ENCODE assay signal across 8 cellular contexts in genomic region chr20:38221041-38221589, GRCh38. TPM values are rescaled to one million over a fixed set of nuclear protein-coding genes. Genes with fewer than 3 reads are reported as not detected.
DNase-seq lines count a peak whose midpoint lies in the region; ATAC-seq lines count a peak whose summit lies in the region.

No MANE protein-coding gene starts in this region.

- H3K9ac ChIP-seq in GM23248: no peak overlapping the region

- H3K4me2 ChIP-seq in GM23248 (ENCODE audit: unreplicated experiment): peak overlapping the region; percentile 59

- peaks cover 12% of the 10 kb centered on the region for H3F3A ChIP-seq in GM23248 (ENCODE audit: insufficient read depth)

- no peak overlapping the region for H3K27ac ChIP-seq in GM23248

- in situ Hi-C loops in GM23248 (cut with MboI): loop anchor here (5.0 kb wide), 1 partner anchor 149 kb away; no protein-coding TSS in a partner anchor

- H2AFZ ChIP-seq in GM23248: no peak overlapping the region

- no peaks in the 10 kb centered on the region for H4K20me1 ChIP-seq in GM23248 (ENCODE audit: insufficient read depth)

- ATAC-seq in GM21381 (IDR thresholded peaks at IDR 0.05; ENCODE audit: unreplicated experiment): no peak

- 14 to 30% methylated on average over 7 to 12 of the region's 12 CpGs for WGBS in GM23248 (ENCODE audit: low coverage in 1 of 2, low lambda C conversion rate in 2 of 2, missing lambda C conversion rate in 2 of 2), 2 experiments

- no peaks in the 10 kb centered on the region for H3K9me3 ChIP-seq in GM23248 (ENCODE audit: low read depth)

- peaks cover 25% of the 10 kb centered on the region for H3K4me1 ChIP-seq in GM23248 (ENCODE audit: insufficient read depth)

- H3K9me2 ChIP-seq in GM23248 (ENCODE audit: insufficient read depth): no peaks in the 10 kb centered on the region

- DNase-seq in AG20443 (ENCODE audit: low spot score) (peak; percentile 87), GM23248 (peak; percentile 68), NCI-H748 treated with DMSO at 0.1 percent for 48 hours (lab: John Stamatoyannopoulos, UW) (peak; percentile 32), epidermal melanocyte (ENCODE audit: insufficient read length, low spot score) (peak; percentile 84), myocyte (ENCODE audit: low read depth) (peak; percentile 68)
- DNase-seq in activated CD8-positive, alpha-beta memory T cell treated with anti-CD3 and anti-CD28 coated beads, Interleukin-2, amount 50 U/mL, for 1 hour (ENCODE audit: extremely low read depth): peak; percentile 9
- peak; percentile 27 to 40 for DNase-seq in stimulated activated CD8-positive, alpha-beta memory T cell treated with anti-CD3 and anti-CD28 coated beads, Interleukin-7, amount 100 ng/mL, for 48 hours (ENCODE audit: extremely low read depth in 1 of 2, low read depth in 1 of 2)

- H3K4me3 ChIP-seq in GM23248: no peak overlapping the region

- no peaks in the 10 kb centered on the region for H3K79me2 ChIP-seq in GM23248 (ENCODE audit: insufficient read depth)

- H3K27me3 ChIP-seq in GM23248 (replicated peaks; ENCODE audit: insufficient read depth): no peaks in the 10 kb centered on the region

- no peaks in the 10 kb centered on the region for H3K36me3 ChIP-seq in GM23248 (ENCODE audit: low read depth)

RNA-seq across cellular contexts. Expression of gene KIAA1755, which starts 39.4 kb away (rescaled TPM):
- 2.8 and 5.1 TPM in 2 replicates for total RNA-seq in GM23248 (2014; rRNA removed; shearing (Covaris generic))
- polyA plus RNA-seq in GM23248 (2016; fragmentation: Nextera tagmentation; extraction: Ambion mirVana): 3.6 and 4.0 TPM in 2 replicates
- total RNA-seq in myocyte: 0.16 and 0.57 TPM in 2 replicates
- 0.55 TPM for polyA plus RNA-seq in myocyte (2012)

RNA-seq across cellular contexts. Expression of gene TGM2, which starts 56.0 kb away (rescaled TPM):
- total RNA-seq in GM23248 (2014; rRNA removed; shearing (Covaris generic)): 311 and 339 TPM in 2 replicates
- polyA plus RNA-seq in GM23248 (2016; fragmentation: Nextera tagmentation; extraction: Ambion mirVana): 254 and 269 TPM in 2 replicates
- 1.0 and 2.6 TPM in 2 replicates for total RNA-seq in myocyte
- polyA plus RNA-seq in myocyte (2012): 5.9 TPM

Comparison
In these comparisons a context has a peak if more than half of its experiments do, and no peak if none do; other contexts are left out.
1. DNase-seq: peak in every context shown above with its lines; median percentile 87 in AG20443; 84 in epidermal melanocyte; 68 in GM23248; 68 in myocyte; 34 in stimulated activated CD8-positive, alpha-beta memory T cell treated with anti-CD3 and anti-CD28 coated beads, Interleukin-7, amount 100 ng/mL, for 48 hours; 32 in NCI-H748 treated with DMSO at 0.1 percent for 48 hours; 9 in activated CD8-positive, alpha-beta memory T cell treated with anti-CD3 and anti-CD28 coated beads, Interleukin-2, amount 50 U/mL, for 1 hour.
2. RNA of gene TGM2, which starts 56.0 kb away (total RNA-seq): 311 to 339 TPM in GM23248; 1.0 to 2.6 TPM in myocyte; every median in the first group is over 10 times any median in the second.